Comparison of ENCODE assay signal across 25 cellular contexts in genomic region chr7:100374601-100375000, GRCh38. TPM values are rescaled to one million over a fixed set of nuclear protein-coding genes. Genes with fewer than 3 reads are reported as not detected.
DNase-seq lines count a peak whose midpoint lies in the region; ATAC-seq, FAIRE-seq and TF ChIP-seq lines count a peak whose summit lies in the region.
"Had no signal": no experiment of that assay in that cellular context is flagged by ENCODE, and none has a peak within 500 bp of the region (broad histone marks: within the 10 kb centered on the region; RNA-seq: fewer than 3 reads in every experiment).

No MANE protein-coding gene starts in this region.

- no peaks in the 10 kb centered on the region for H3K9me3 Mint-ChIP-seq in activated T-cell treated with anti-CD3 and anti-CD28 coated beads, Interleukin-2, amount 50 U/mL, for 24 hours
- H3K9me3 Mint-ChIP-seq: activated CD4-positive, alpha-beta memory T cell treated with anti-CD3 and anti-CD28 coated beads, Interleukin-2, amount 10 ng/mL, durations not matched to agents 7 days and 5 days; activated T-helper 2 cell treated with anti-CD3 and anti-CD28 coated beads, Interferon-gamma antibody, Interleukin-2, Interleukin-4, amounts not matched to agents 10 μg/mL and 5 μg/mL and 100 μg/mL, durations not matched to agents 14 hours and 24 hours and 36 hours; CD4-positive, alpha-beta T cell; effector memory CD8-positive, alpha-beta T cell; nephron had no signal

- BruUV-seq in OCI-LY7 (replicated peaks; lab: Mats Ljungman, UMichigan): no TSS peak

- H3K9me2 ChIP-seq in OCI-LY7 (ENCODE audit: insufficient read depth, low read length): no peaks in the 10 kb centered on the region

- H3K4me3 Mint-ChIP-seq in activated T-cell treated with anti-CD3 and anti-CD28 coated beads, Interleukin-2, amount 50 U/mL, for 24 hours: no peak overlapping the region
- H3K4me3 Mint-ChIP-seq: activated CD4-positive, alpha-beta memory T cell treated with anti-CD3 and anti-CD28 coated beads, Interleukin-2, amount 10 ng/mL, durations not matched to agents 7 days and 5 days; CD4-positive, alpha-beta T cell had no signal

- H3K27ac Mint-ChIP-seq in activated T-cell treated with anti-CD3 and anti-CD28 coated beads, Interleukin-2, amount 50 U/mL, for 24 hours: peak overlapping the region; percentile 10
- H3K27ac Mint-ChIP-seq: activated CD4-positive, alpha-beta memory T cell treated with anti-CD3 and anti-CD28 coated beads, Interleukin-2, amount 10 ng/mL, durations not matched to agents 7 days and 5 days; CD4-positive, alpha-beta T cell; progenitor cell of endocrine pancreas had no signal

- H3K4me1 ChIP-seq in OCI-LY7 (ENCODE audit: insufficient read depth, low read length, poor library complexity, severe bottlenecking) (peaks cover 45% of the 10 kb centered on the region), kidney (ENCODE audit: control insufficient read depth in 1 of 2, insufficient read depth in 1 of 2, low read depth in 1 of 2, low read length in 2 of 2) (peaks cover 0 to 3% of the 10 kb centered on the region in 2 donors), thoracic aorta (ENCODE audit: control insufficient read depth in 1 of 2, low read depth in 2 of 2) (no peaks in the 10 kb centered on the region)

- peaks cover 23% of the 10 kb centered on the region for H3K4me1 Mint-ChIP-seq in activated T-cell treated with anti-CD3 and anti-CD28 coated beads, Interleukin-2, amount 50 U/mL, for 24 hours (ENCODE audit: low read depth)
- H3K4me1 Mint-ChIP-seq: nephron had no signal

- peak overlapping the region; percentile 55 for H3K4me2 ChIP-seq in OCI-LY7 (ENCODE audit: low read length)
- H3K4me2 ChIP-seq: A549 had no signal

- H4K20me1 ChIP-seq in OCI-LY7 (ENCODE audit: insufficient read depth, low read length): no peaks in the 10 kb centered on the region

- no peaks in the 10 kb centered on the region for H3K27me3 ChIP-seq in thoracic aorta (replicated peaks; ENCODE audit: insufficient read depth)
- H3K27me3 ChIP-seq: testis had no signal

- no peaks in the 10 kb centered on the region for H3K79me2 ChIP-seq in OCI-LY7 (ENCODE audit: insufficient read depth, low read depth, low read length)

- POLR2A ChIA-PET in OCI-LY7 (lab: Charles Lee): interaction anchor here (0.7 kb wide), 1 partner anchor 57 kb away, joined by 6 read pairs; no protein-coding TSS in a partner anchor

- DNase-seq in activated T-cell treated with anti-CD3 and anti-CD28 coated beads, Interleukin-2, amount 50 U/mL, for 24 hours: no peak
- DNase-seq in activated T-cell treated with anti-CD3 and anti-CD28 coated beads for 4 hours (no peak), OCI-LY7 (ENCODE audit: low spot score) (peak; percentile 22), kidney (peak; percentile 43), thoracic aorta (ENCODE audit: low spot score) (no peak), dermis blood vessel endothelial cell (no peak), RKO (ENCODE audit: low spot score) (no peak), RPMI8226 (no peak)
- DNase-seq: activated CD4-positive, alpha-beta memory T cell treated with anti-CD3 and anti-CD28 coated beads, Interleukin-2, amount 10 ng/mL, durations not matched to agents 7 days and 5 days; CD4-positive, alpha-beta T cell; central memory CD4-positive, alpha-beta T cell; DMS79; effector memory CD8-positive, alpha-beta T cell; head of caudate nucleus; NCI-H2029 treated with DMSO at 0.1 percent for 48 hours; NCI-H510A; SHP77; stimulated activated CD4-positive, alpha-beta T cell treated with anti-CD3 and anti-CD28 coated beads, Interleukin-4, amount 100 ng/mL, for 4 hours; T-helper 1 cell; testis had no signal

- FAIRE-seq in kidney (lab: Jason Lieb, UNC): no peak
- FAIRE-seq: A549, H54 had no signal

- no peak overlapping the region for H3K9ac ChIP-seq in kidney (ENCODE audit: low read length in 2 of 2)

- no peaks in the 10 kb centered on the region for H3K27me3 Mint-ChIP-seq in activated T-cell treated with anti-CD3 and anti-CD28 coated beads, Interleukin-2, amount 50 U/mL, for 24 hours
- H3K27me3 Mint-ChIP-seq: activated CD4-positive, alpha-beta memory T cell treated with anti-CD3 and anti-CD28 coated beads, Interleukin-2, amount 10 ng/mL, durations not matched to agents 7 days and 5 days; CD4-positive, alpha-beta T cell; effector memory CD8-positive, alpha-beta T cell; progenitor cell of endocrine pancreas had no signal

- H3K4me3 ChIP-seq in OCI-LY7 (ENCODE audit: low read depth, low read length, poor library complexity, severe bottlenecking) (peak overlapping the region; percentile 11), kidney (ENCODE audit: low read length in 2 of 2) (peak overlapping the region in 1 of 2 donors; percentile 28), thoracic aorta (peak overlapping the region; percentile 45)
- H3K4me3 ChIP-seq: A549, testis had no signal

- TF ChIP-seq CTCF in OCI-LY7 (conservative IDR thresholded peaks at IDR 0.05; ENCODE audit: low read length): no peak
- no peak for TF ChIP-seq CTCF in kidney (IDR thresholded peaks at IDR 0.05; ENCODE audit: borderline replicate concordance, extremely low read depth, insufficient read depth)
- no peak for TF ChIP-seq CTCF in thoracic aorta (IDR thresholded peaks at IDR 0.05)

- CTCF ChIA-PET in OCI-LY7 (lab: Charles Lee; ENCODE audit: unreplicated experiment): interaction anchor here (0.5 to 1.0 kb wide), 3 partner anchors 15 to 70 kb away, joined by 3 to 4 read pairs (median 3); no protein-coding TSS in a partner anchor

- peak overlapping the region; percentile 16; the same call in 1 of the 2 replicates for H2AFZ ChIP-seq in OCI-LY7 (ENCODE audit: low read length)

- H3K36me3 Mint-ChIP-seq in activated T-cell treated with anti-CD3 and anti-CD28 coated beads, Interleukin-2, amount 50 U/mL, for 24 hours (ENCODE audit: low read depth): no peaks in the 10 kb centered on the region

- H3K9me3 ChIP-seq in OCI-LY7 (ENCODE audit: low read length) (no peaks in the 10 kb centered on the region), kidney (ENCODE audit: control insufficient read depth in 1 of 2, low read length in 2 of 2) (no peaks in the 10 kb centered on the region), thoracic aorta (no peaks in the 10 kb centered on the region)
- H3K9me3 ChIP-seq: A549, testis had no signal

- intact Hi-C loops in OCI-LY7 (cut with micrococcal nuclease; ENCODE audit: unreplicated experiment): loop anchor here (1.0 to 2.0 kb wide), 2 partner anchors 33 to 76 kb away; no protein-coding TSS in a partner anchor
- intact Hi-C loops in kidney (cut with DNase I): no loop called here

- ATAC-seq in thoracic aorta (ENCODE audit: insufficient number of reproducible peaks, low FRiP score, low read depth): no peak
- ATAC-seq: effector memory CD8-positive, alpha-beta T cell had no signal

- H3K27ac ChIP-seq in OCI-LY7 (ENCODE audit: low read depth, low read length, poor library complexity, severe bottlenecking) (no peak overlapping the region), kidney (ENCODE audit: low read depth in 2 of 2, low read length in 2 of 2) (no peak overlapping the region), thoracic aorta (no peak overlapping the region)
- H3K27ac ChIP-seq: A549 had no signal

- H3K36me3 ChIP-seq in OCI-LY7 (ENCODE audit: insufficient read depth, low read length) (no peaks in the 10 kb centered on the region), kidney (ENCODE audit: control insufficient read depth in 1 of 2, insufficient read depth in 2 of 2, low read length in 2 of 2) (no peaks in the 10 kb centered on the region), thoracic aorta (no peaks in the 10 kb centered on the region)

RNA-seq across cellular contexts. Expression of gene PILRA, which starts 1.3 kb away (rescaled TPM):
- total RNA-seq in OCI-LY7 (2014; rRNA removed; shearing (Covaris generic)): 6.4 and 8.0 TPM in 2 replicates
- total RNA-seq in OCI-LY7 (2022) (13.5 and 16.0 TPM in 2 replicates), kidney (18.8 TPM), thoracic aorta (1 to 10 TPM; 5.0 to 8.5 TPM), dermis blood vessel endothelial cell (0.68 TPM in 1 of 2 replicates, not detected in the other)
- polyA plus RNA-seq in kidney (ENCODE audit: insufficient read depth, low read depth, low replicate concordance): 15.4 TPM

RNA-seq across cellular contexts. Expression of gene PILRB, which starts 16.7 kb away (rescaled TPM):
- total RNA-seq in OCI-LY7 (2014; rRNA removed; shearing (Covaris generic)): 90.2 and 102 TPM in 2 replicates
- 95.0 and 106 TPM in 2 replicates for total RNA-seq in OCI-LY7 (2022)
- total RNA-seq in kidney: 76.4 TPM
- 45.0 TPM for polyA plus RNA-seq in kidney (ENCODE audit: insufficient read depth, low read depth, low replicate concordance)
- total RNA-seq in thoracic aorta: 100 to 1,000 TPM in 1 of 2 donors, 10 to 100 TPM in 1; 88.4 to 100 TPM
- 11.6 and 17.0 TPM in 2 replicates for total RNA-seq in dermis blood vessel endothelial cell

RNA-seq across cellular contexts. Expression of gene ZCWPW1, which starts 53.9 kb away (rescaled TPM):
- total RNA-seq in OCI-LY7 (2014; rRNA removed; shearing (Covaris generic)): 4.1 and 10.9 TPM in 2 replicates
- total RNA-seq in OCI-LY7 (2022) (10.8 and 11.9 TPM in 2 replicates), kidney (3.0 TPM), thoracic aorta (1 to 10 TPM; 3.1 to 3.5 TPM), dermis blood vessel endothelial cell (0.51 and 0.98 TPM in 2 replicates)
- 7.9 TPM for polyA plus RNA-seq in kidney (ENCODE audit: insufficient read depth, low read depth, low replicate concordance)

RNA-seq across cellular contexts. Expression of gene MEPCE, which starts 55.0 kb away (rescaled TPM):
- total RNA-seq in OCI-LY7 (2014; rRNA removed; shearing (Covaris generic)): 37.9 and 44.2 TPM in 2 replicates
- 54.1 and 65.6 TPM in 2 replicates for total RNA-seq in OCI-LY7 (2022)
- 47.2 TPM for total RNA-seq in kidney
- 33.4 TPM for polyA plus RNA-seq in kidney (ENCODE audit: insufficient read depth, low read depth, low replicate concordance)
- total RNA-seq in thoracic aorta: 10 to 100 TPM; 27.2 to 27.8 TPM
- total RNA-seq in dermis blood vessel endothelial cell: 54.3 and 56.5 TPM in 2 replicates

Comparison
In these comparisons a context has a peak if more than half of its experiments do, and no peak if none do; other contexts are left out.
1. DNase-seq: peak in OCI-LY7 (single experiment) and kidney (single experiment); none in activated T-cell treated with anti-CD3 and anti-CD28 coated beads, Interleukin-2, amount 50 U/mL, for 24 hours (single experiment), activated T-cell treated with anti-CD3 and anti-CD28 coated beads for 4 hours (single experiment), thoracic aorta (single experiment), dermis blood vessel endothelial cell (single experiment), RKO (single experiment) and RPMI8226 (single experiment).